In the genomic region with DNA sequence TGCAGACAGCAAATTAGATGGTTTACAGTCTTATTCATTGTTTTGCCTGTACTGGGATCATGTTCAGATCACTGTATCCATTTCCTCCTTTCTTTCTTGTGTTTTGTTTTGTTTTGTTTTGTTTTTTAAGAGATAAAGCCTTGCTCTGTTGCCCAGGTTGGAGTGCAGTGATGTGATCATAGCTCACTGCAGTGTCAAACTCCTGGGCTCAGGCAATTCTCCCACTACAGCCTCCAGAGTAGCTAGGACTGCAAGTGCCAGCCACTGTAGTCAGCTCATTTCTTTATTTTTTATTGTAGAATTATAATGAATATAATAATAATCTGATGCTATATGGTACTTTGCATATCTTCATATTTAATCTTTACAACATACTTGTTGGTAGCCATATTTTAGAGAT, we compare ENCODE assay signal across 15 cellular contexts.
DNase-seq lines count a peak whose midpoint lies in the region; ATAC-seq and TF ChIP-seq lines count a peak whose summit lies in the region.
"Had no signal": no experiment of that assay in that cellular context is flagged by ENCODE, and none has a peak within 500 bp of the region (broad histone marks: within the 10 kb centered on the region; RNA-seq: fewer than 3 reads in every experiment).

No MANE protein-coding gene starts in this region.

- no peaks in the 10 kb centered on the region for H3K36me3 Mint-ChIP-seq in activated T-helper 17 cell treated with anti-CD3 and anti-CD28 coated beads, Interleukin-2, amount 50 U/mL, for 72 hours (ENCODE audit: low read depth)
- no peaks in the 10 kb centered on the region for H3K36me3 Mint-ChIP-seq in activated T-helper 1 cell treated with anti-CD3 and anti-CD28 coated beads, Interleukin-12 subunit alpha, Interleukin-12 subunit beta, Interleukin-2, Interleukin-4 antibody, amounts not matched to agents 30 ng/mL and 10 ng/mL and 1 ng/mL, durations not matched to agents 14 hours and 24 hours and 36 hours (ENCODE audit: low read depth)
- H3K36me3 Mint-ChIP-seq: CD14-positive monocyte had no signal

- TF ChIP-seq CTCF in left ventricle myocardium inferior (IDR thresholded peaks at IDR 0.05; ENCODE audit: borderline replicate concordance): no peak

- peak overlapping the region; percentile 18 for H3K27ac ChIP-seq in left ventricle myocardium inferior (replicated peaks)
- H3K27ac ChIP-seq: A549 had no signal

- intact Hi-C loops in Right ventricle myocardium inferior (cut with DNase I) (loop anchor here (5.0 kb wide), 1 partner anchor 403 kb away; the partner anchor contains the start of gene B3GALT2), cardiac septum (cut with DNase I) (no loop called here), left ventricle myocardium inferior (cut with micrococcal nuclease) (no loop called here)
- intact Hi-C loops in activated T-helper 1 cell treated with anti-CD3 and anti-CD28 coated beads, Interleukin-12 subunit alpha, Interleukin-12 subunit beta, Interleukin-2, Interleukin-4 antibody, amounts not matched to agents 30 ng/mL and 10 ng/mL and 1 ng/mL, durations not matched to agents 14 hours and 24 hours and 36 hours (cut with micrococcal nuclease): no loop called here

- H3K27me3 ChIP-seq in left ventricle myocardium inferior (ENCODE audit: low read depth): no peaks in the 10 kb centered on the region

- no peaks in the 10 kb centered on the region for H3K9me3 Mint-ChIP-seq in activated T-helper 17 cell treated with anti-CD3 and anti-CD28 coated beads, Interleukin-2, amount 50 U/mL, for 72 hours
- H3K9me3 Mint-ChIP-seq in activated T-helper 1 cell treated with anti-CD3 and anti-CD28 coated beads, Interleukin-12 subunit alpha, Interleukin-12 subunit beta, Interleukin-2, Interleukin-4 antibody, amounts not matched to agents 30 ng/mL and 10 ng/mL and 1 ng/mL, durations not matched to agents 14 hours and 24 hours and 36 hours: no peaks in the 10 kb centered on the region
- H3K9me3 Mint-ChIP-seq: CD14-positive monocyte had no signal

- H3K4me1 ChIP-seq in left ventricle myocardium inferior: peaks cover 23% of the 10 kb centered on the region

- no peaks in the 10 kb centered on the region for H3K9me3 ChIP-seq in left ventricle myocardium inferior (replicated peaks)
- H3K9me3 ChIP-seq: A549 had no signal

- H3K4me3 Mint-ChIP-seq in activated T-helper 17 cell treated with anti-CD3 and anti-CD28 coated beads, Interleukin-2, amount 50 U/mL, for 72 hours: no peak overlapping the region
- no peak overlapping the region for H3K4me3 Mint-ChIP-seq in activated T-helper 1 cell treated with anti-CD3 and anti-CD28 coated beads, Interleukin-12 subunit alpha, Interleukin-12 subunit beta, Interleukin-2, Interleukin-4 antibody, amounts not matched to agents 30 ng/mL and 10 ng/mL and 1 ng/mL, durations not matched to agents 14 hours and 24 hours and 36 hours
- H3K4me3 Mint-ChIP-seq: CD14-positive monocyte had no signal

- H3K27ac Mint-ChIP-seq in activated T-helper 17 cell treated with anti-CD3 and anti-CD28 coated beads, Interleukin-2, amount 50 U/mL, for 72 hours: peak overlapping the region; percentile 73
- no peak overlapping the region for H3K27ac Mint-ChIP-seq in activated T-helper 1 cell treated with anti-CD3 and anti-CD28 coated beads, Interleukin-12 subunit alpha, Interleukin-12 subunit beta, Interleukin-2, Interleukin-4 antibody, amounts not matched to agents 30 ng/mL and 10 ng/mL and 1 ng/mL, durations not matched to agents 14 hours and 24 hours and 36 hours

- ATAC-seq in Right ventricle myocardium inferior (peak; percentile 50), HG03135 (IDR thresholded peaks at IDR 0.05; ENCODE audit: unreplicated experiment) (no peak)
- no peak for ATAC-seq in activated T-helper 17 cell treated with anti-CD3 and anti-CD28 coated beads, Interleukin-2, amount 50 U/mL, for 72 hours (replicated peaks)
- ATAC-seq: A549, K562 had no signal

- no peak overlapping the region for H3K4me3 ChIP-seq in left ventricle myocardium inferior
- H3K4me3 ChIP-seq: A549, K562 had no signal

- H3K27me3 Mint-ChIP-seq in activated T-helper 17 cell treated with anti-CD3 and anti-CD28 coated beads, Interleukin-2, amount 50 U/mL, for 72 hours: no peaks in the 10 kb centered on the region
- no peaks in the 10 kb centered on the region for H3K27me3 Mint-ChIP-seq in activated T-helper 1 cell treated with anti-CD3 and anti-CD28 coated beads, Interleukin-12 subunit alpha, Interleukin-12 subunit beta, Interleukin-2, Interleukin-4 antibody, amounts not matched to agents 30 ng/mL and 10 ng/mL and 1 ng/mL, durations not matched to agents 14 hours and 24 hours and 36 hours (ENCODE audit: insufficient read depth)

- H3K4me1 Mint-ChIP-seq in activated T-helper 17 cell treated with anti-CD3 and anti-CD28 coated beads, Interleukin-2, amount 50 U/mL, for 72 hours: peaks cover 40% of the 10 kb centered on the region
- H3K4me1 Mint-ChIP-seq in activated T-helper 1 cell treated with anti-CD3 and anti-CD28 coated beads, Interleukin-12 subunit alpha, Interleukin-12 subunit beta, Interleukin-2, Interleukin-4 antibody, amounts not matched to agents 30 ng/mL and 10 ng/mL and 1 ng/mL, durations not matched to agents 14 hours and 24 hours and 36 hours (ENCODE audit: low read depth): peaks cover 33% of the 10 kb centered on the region

- no peaks in the 10 kb centered on the region for H3K36me3 ChIP-seq in left ventricle myocardium inferior

- DNase-seq in Right ventricle myocardium inferior (ENCODE audit: missing footprints) (no peak), cardiac septum (ENCODE audit: low spot score) (no peak), left ventricle myocardium inferior (no peak), NCI-H2227 (lab: John Stamatoyannopoulos, UW; ENCODE audit: unreplicated experiment) (no peak)
- DNase-seq in activated T-helper 1 cell treated with anti-CD3 and anti-CD28 coated beads, Interleukin-12 subunit alpha, Interleukin-12 subunit beta, Interleukin-2, Interleukin-4 antibody, amounts not matched to agents 30 ng/mL and 10 ng/mL and 1 ng/mL, durations not matched to agents 14 hours and 24 hours and 36 hours (ENCODE audit: low spot score): no peak
- no peak for DNase-seq in stimulated activated CD8-positive, alpha-beta memory T cell treated with anti-CD3 and anti-CD28 coated beads, Interleukin-4, amount 100 ng/mL, for 48 hours
- DNase-seq: DND-41, GDM1, NCI-H2171, NCI-H524 had no signal
